Comparison of ENCODE assay signal across 1 cellular context in genomic region chr15:88637841-88638625, GRCh38.
TF ChIP-seq lines count a peak whose summit lies in the region.

No MANE protein-coding gene starts in this region.

TF ChIP-seq in GM12878, 131 proteins besides CTCF, POLR2A, EP300 and RAD21:
- TF ChIP-seq HSF1 (IDR thresholded peaks at IDR 0.05; ENCODE audit: low read depth, low read length) (no peak), SPI1 (IDR thresholded peaks at IDR 0.05; ENCODE audit: borderline replicate concordance, insufficient read depth, low read depth, low read length) (peak; percentile 2; the same call in 1 of the 2 replicates), CEBPZ (IDR thresholded peaks at IDR 0.05; ENCODE audit: low read depth, low read length) (no peak), STAT1 (conservative IDR thresholded peaks at IDR 0.05) (0 out of 2 replicates have a peak, but pooled peaks have one; percentile 20), POU2F2 (IDR thresholded peaks at IDR 0.05; ENCODE audit: borderline replicate concordance, low read depth, low read length) (0 out of 3 replicates have a peak, but pooled peaks have one; percentile 23), SMARCA5 (IDR thresholded peaks at IDR 0.05) (0 out of 2 replicates have a peak, but pooled peaks have one; percentile 26)
